In genomic region chr17:44345497-44346026, GRCh38 we compare ENCODE assay signal across 8 cellular contexts. TPM values are rescaled to one million over a fixed set of nuclear protein-coding genes. Genes with fewer than 3 reads are reported as not detected.
DNase-seq lines count a peak whose midpoint lies in the region; TF ChIP-seq lines count a peak whose summit lies in the region.

No MANE protein-coding gene starts in this region.

- POLR2A ChIA-PET in HEK293T (lab: Yijun Ruan, JAX): interaction anchor here (0.6 to 2.2 kb wide), 18 partner anchors 10 to 302 kb away, joined by 3 to 14 read pairs (median 4); partner anchors contain the start of genes TMUB2 and UBTF
- POLR2A ChIA-PET in activated CD4-positive, alpha-beta memory T cell treated with anti-CD3 and anti-CD28 coated beads for 36 hours (lab: Charles Lee): interaction anchor here (0.6 to 1.9 kb wide), 7 partner anchors 9 to 522 kb away, joined by 3 to 5 read pairs (median 4); partner anchors contain the start of genes SLC25A39 and TMUB2

- intact Hi-C loops in activated CD4-positive, alpha-beta memory T cell treated with anti-CD3 and anti-CD28 coated beads for 36 hours (cut with micrococcal nuclease): loop anchor here (2.0 kb wide), 1 partner anchor 15 kb away; no protein-coding TSS in a partner anchor

- peak overlapping the region; percentile 29 to 92 (median 89) for H3K9ac ChIP-seq in subcutaneous abdominal adipose tissue (ENCODE audit: low read length in 5 of 5)

- H3K4me1 Mint-ChIP-seq in activated CD4-positive, alpha-beta memory T cell treated with anti-CD3 and anti-CD28 coated beads for 36 hours (ENCODE audit: low read depth): peaks cover 21% of the 10 kb centered on the region

- no peaks in the 10 kb centered on the region for H3K27me3 Mint-ChIP-seq in activated CD4-positive, alpha-beta memory T cell treated with anti-CD3 and anti-CD28 coated beads for 36 hours

- CTCF ChIA-PET in HEK293T (lab: Yijun Ruan, JAX): interaction anchor here (0.6 to 2.8 kb wide), 12 partner anchors 10 to 299 kb away, joined by 3 to 28 read pairs (median 3); no protein-coding TSS in a partner anchor
- CTCF ChIA-PET in activated CD4-positive, alpha-beta memory T cell treated with anti-CD3 and anti-CD28 coated beads for 36 hours (lab: Charles Lee): interaction anchor here (0.6 to 2.7 kb wide), 32 partner anchors 8 to 433 kb away, joined by 3 to 28 read pairs (median 4); partner anchors contain the start of genes FAM171A2, HDAC5, RUNDC3A and TMUB2

- H3K4me3 Mint-ChIP-seq in activated CD4-positive, alpha-beta memory T cell treated with anti-CD3 and anti-CD28 coated beads for 36 hours: peak overlapping the region; percentile 82

- no peaks in the 10 kb centered on the region for H3K9me3 Mint-ChIP-seq in activated CD4-positive, alpha-beta memory T cell treated with anti-CD3 and anti-CD28 coated beads for 36 hours

- peak; percentile 44 for DNase-seq in DMS79 treated with DMSO at 0.1 percent for 48 hours (lab: John Stamatoyannopoulos, UW)
- DNase-seq in HEK293T (ENCODE audit: extremely low spot score): peak; percentile 40
- DNase-seq in NCI-H2227 treated with DMSO at 0.1 percent for 48 hours (lab: John Stamatoyannopoulos, UW): peak; percentile 59
- DNase-seq in activated CD4-positive, alpha-beta memory T cell treated with anti-CD3 and anti-CD28 coated beads for 36 hours: peak; percentile 60
- no peak for DNase-seq in epithelial cell of prostate (ENCODE audit: low read depth, low spot score)
- DNase-seq in NCI-H446 treated with DMSO at 0.1 percent for 48 hours (lab: John Stamatoyannopoulos, UW): no peak

- H3K36me3 Mint-ChIP-seq in activated CD4-positive, alpha-beta memory T cell treated with anti-CD3 and anti-CD28 coated beads for 36 hours: peaks cover under 1% of the 10 kb centered on the region

- peak overlapping the region; percentile 92 for H3K27ac ChIP-seq in epithelial cell of prostate
- peak overlapping the region; percentile 66 for H3K27ac ChIP-seq in mesodermal cell (ENCODE audit: low read depth, low read length, severe bottlenecking)
- H3K27ac ChIP-seq in subcutaneous abdominal adipose tissue (ENCODE audit: low read depth, low read length): peak overlapping the region; percentile 84

- H3K9me3 ChIP-seq in mesodermal cell (ENCODE audit: control insufficient read depth, low read length) (no peaks in the 10 kb centered on the region), subcutaneous abdominal adipose tissue (ENCODE audit: control insufficient read depth in 5 of 5, low read length in 5 of 5) (no peaks in the 10 kb centered on the region)

- H3K27ac Mint-ChIP-seq in activated CD4-positive, alpha-beta memory T cell treated with anti-CD3 and anti-CD28 coated beads for 36 hours: peak overlapping the region; percentile 66

- H3K27me3 ChIP-seq in subcutaneous abdominal adipose tissue (ENCODE audit: control insufficient read depth in 5 of 5, insufficient read depth in 4 of 5, low read length in 5 of 5): peaks cover 0 to 2% (median 0%) of the 10 kb centered on the region in 5 donors

- peaks cover 9% of the 10 kb centered on the region for H3K36me3 ChIP-seq in mesodermal cell (ENCODE audit: control insufficient read depth, insufficient read depth, low read length)
- H3K36me3 ChIP-seq in subcutaneous abdominal adipose tissue (ENCODE audit: control insufficient read depth in 5 of 5, insufficient read depth in 5 of 5, low read length in 5 of 5): peaks cover 0 to 23% (median 21%) of the 10 kb centered on the region in 5 donors

- WGBS in mesodermal cell (ENCODE audit: insufficient coverage in 2 of 2), 2 experiments: 0% methylated on average over 5 to 8 of the region's 21 CpGs

- H3K4me1 ChIP-seq in mesodermal cell (ENCODE audit: control insufficient read depth, insufficient read depth, low read length, poor library complexity, severe bottlenecking) (peaks cover 7% of the 10 kb centered on the region), subcutaneous abdominal adipose tissue (ENCODE audit: control insufficient read depth in 5 of 5, insufficient read depth in 5 of 5, low read length in 5 of 5) (peaks cover 4 to 36% (median 29%) of the 10 kb centered on the region in 5 donors)

- H3K4me3 ChIP-seq in mesodermal cell (ENCODE audit: extremely low read depth, insufficient read depth, low read length, poor library complexity, severe bottlenecking) (peak overlapping the region; percentile 91), subcutaneous abdominal adipose tissue (ENCODE audit: low read depth in 1 of 5, low read length in 5 of 5) (peak overlapping the region; percentile 84 to 97 (median 86))

TF ChIP-seq in HEK293T, 16 proteins besides CTCF, POLR2A, EP300 and RAD21:
- TF ChIP-seq CTBP1 (IDR thresholded peaks at IDR 0.05; ENCODE audit: borderline replicate concordance) (no peak), ARNT (IDR thresholded peaks at IDR 0.05) (no peak), FOXK2 (IDR thresholded peaks at IDR 0.05) (no peak), L3MBTL2 (conservative IDR thresholded peaks at IDR 0.05) (no peak), PKNOX1 (IDR thresholded peaks at IDR 0.05) (no peak), SUZ12 (IDR thresholded peaks at IDR 0.05) (no peak), FOXM1 (IDR thresholded peaks at IDR 0.05; ENCODE audit: borderline replicate concordance) (no peak), BHLHE40 (IDR thresholded peaks at IDR 0.05; ENCODE audit: borderline replicate concordance) (no peak), ZNF384 (IDR thresholded peaks at IDR 0.05) (no peak), ELF4 (IDR thresholded peaks at IDR 0.05) (no peak), LEF1 (IDR thresholded peaks at IDR 0.05; ENCODE audit: borderline replicate concordance) (no peak), TARDBP (IDR thresholded peaks at IDR 0.05) (no peak), NFRKB (IDR thresholded peaks at IDR 0.05) (no peak), HDGF (IDR thresholded peaks at IDR 0.05; ENCODE audit: borderline replicate concordance) (no peak), FOXA1 (IDR thresholded peaks at IDR 0.05) (no peak), SP1 (IDR thresholded peaks at IDR 0.05) (no peak)

RNA-seq across cellular contexts. Expression of gene GRN, which starts 0.5 kb away (rescaled TPM):
- 10 to 100 TPM; 59.7 to 62.4 TPM for total RNA-seq in activated CD4-positive, alpha-beta memory T cell treated with anti-CD3 and anti-CD28 coated beads for 36 hours
- 226 TPM for polyA plus RNA-seq in mesodermal cell (2013, experiment 1 of 2)
- 189 TPM for polyA plus RNA-seq in mesodermal cell (2013, experiment 2 of 2)

RNA-seq across cellular contexts. Expression of gene FAM171A2, which starts 18.1 kb away (rescaled TPM):
- under 1 TPM; 0.19 to 0.21 TPM for total RNA-seq in activated CD4-positive, alpha-beta memory T cell treated with anti-CD3 and anti-CD28 coated beads for 36 hours
- 29.0 TPM for polyA plus RNA-seq in mesodermal cell (2013, experiment 1 of 2)
- polyA plus RNA-seq in mesodermal cell (2013, experiment 2 of 2): 23.7 TPM

RNA-seq across cellular contexts. Expression of gene SLC25A39, which starts 20.9 kb away (rescaled TPM):
- 100 to 1,000 TPM; 121 to 122 TPM for total RNA-seq in activated CD4-positive, alpha-beta memory T cell treated with anti-CD3 and anti-CD28 coated beads for 36 hours
- 91.8 TPM for polyA plus RNA-seq in mesodermal cell (2013, experiment 1 of 2)
- 80.3 TPM for polyA plus RNA-seq in mesodermal cell (2013, experiment 2 of 2)

RNA-seq across cellular contexts. Expression of gene RUNDC3A, which starts 37.2 kb away (rescaled TPM):
- total RNA-seq in activated CD4-positive, alpha-beta memory T cell treated with anti-CD3 and anti-CD28 coated beads for 36 hours: not detected
- 3.8 TPM for polyA plus RNA-seq in mesodermal cell (2013, experiment 1 of 2)
- 2.3 TPM for polyA plus RNA-seq in mesodermal cell (2013, experiment 2 of 2)

RNA-seq across cellular contexts. Expression of gene ITGA2B, which starts 43.9 kb away (rescaled TPM):
- total RNA-seq in activated CD4-positive, alpha-beta memory T cell treated with anti-CD3 and anti-CD28 coated beads for 36 hours: 1 to 10 TPM; 1.0 to 1.4 TPM
- 7.7 TPM for polyA plus RNA-seq in mesodermal cell (2013, experiment 1 of 2)
- 5.1 TPM for polyA plus RNA-seq in mesodermal cell (2013, experiment 2 of 2)

Comparison
In these comparisons a context has a peak if more than half of its experiments do, and no peak if none do; other contexts are left out.
1. DNase-seq: peak in DMS79 treated with DMSO at 0.1 percent for 48 hours (single experiment), HEK293T (single experiment), NCI-H2227 treated with DMSO at 0.1 percent for 48 hours (single experiment) and activated CD4-positive, alpha-beta memory T cell treated with anti-CD3 and anti-CD28 coated beads for 36 hours (single experiment); none in epithelial cell of prostate (single experiment) and NCI-H446 treated with DMSO at 0.1 percent for 48 hours (single experiment).
2. Peak in every context shown above with its lines, with median percentiles within 50 percentile points of each other: H3K27ac ChIP-seq.